In genomic region chr16:69754469-69755310, GRCh38 we compare ENCODE assay signal across 8 cellular contexts. TPM values are rescaled to one million over a fixed set of nuclear protein-coding genes. Genes with fewer than 3 reads are reported as not detected.
DNase-seq lines count a peak whose midpoint lies in the region; ATAC-seq and TF ChIP-seq lines count a peak whose summit lies in the region.

NOB1 (minus strand) TSS chr16:69754926; CDS start chr16:69754910, 16 bp downstream.

- DNase-seq in H4 (ENCODE audit: low spot score) (peak; percentile 94), LoVo (ENCODE audit: low spot score) (peak; percentile 98), RWPE2 (ENCODE audit: low spot score) (peak; percentile 92), fibroblast of pulmonary artery (ENCODE audit: low read depth) (peak; percentile 98)
- peak; percentile 97 for DNase-seq in activated T-helper 9 cell treated with anti-CD3 and anti-CD28 coated beads, Interleukin-2, amount 50 U/mL, for 16 hours (ENCODE audit: low read depth)

- no peaks in the 10 kb centered on the region for H3K27me3 ChIP-seq in RWPE2 (ENCODE audit: insufficient read depth, poor library complexity, severe bottlenecking)

- H3K4me3 Mint-ChIP-seq in nephron, result peak within 1 kb of the TSS; percentile 100
- peak within 1 kb of the TSS; percentile 100 for H3K4me3 Mint-ChIP-seq in stimulated activated naive CD8-positive, alpha-beta T cell treated with anti-CD3 and anti-CD28 coated beads, Interleukin-15, Interleukin-2, amounts not matched to agents 100 ng/mL and 50 ng/mL, for 24 hours

- H3K4me1 ChIP-seq in ES-I3 (ENCODE audit: insufficient read depth, low read length) (no peaks in the 10 kb centered on the region), RWPE2 (ENCODE audit: insufficient read depth, poor library complexity, severe bottlenecking) (no peaks in the 10 kb centered on the region)

- H3K36me3 ChIP-seq in ES-I3 (ENCODE audit: insufficient read depth, low read length), result peaks cover 19% of the 10 kb centered on the region
- H3K36me3 ChIP-seq in RWPE2 (ENCODE audit: low read depth), result peaks cover 29% of the 10 kb centered on the region

- peaks cover 15% of the 10 kb centered on the region for H3K4me1 Mint-ChIP-seq in nephron
- H3K4me1 Mint-ChIP-seq in stimulated activated naive CD8-positive, alpha-beta T cell treated with anti-CD3 and anti-CD28 coated beads, Interleukin-15, Interleukin-2, amounts not matched to agents 100 ng/mL and 50 ng/mL, for 24 hours (ENCODE audit: low read depth), result peaks cover 23% of the 10 kb centered on the region

- peak within 1 kb of the TSS; percentile 92 for H3K9ac ChIP-seq in ES-I3 (ENCODE audit: low read depth, low read length)

- H3K36me3 Mint-ChIP-seq in nephron (ENCODE audit: low read depth), result peaks cover 17% of the 10 kb centered on the region
- H3K36me3 Mint-ChIP-seq in stimulated activated naive CD8-positive, alpha-beta T cell treated with anti-CD3 and anti-CD28 coated beads, Interleukin-15, Interleukin-2, amounts not matched to agents 100 ng/mL and 50 ng/mL, for 24 hours (ENCODE audit: low read depth), result peaks cover 33% of the 10 kb centered on the region

- peak within 1 kb of the TSS; percentile 85 for H3K4me3 ChIP-seq in RWPE2 (ENCODE audit: severe bottlenecking)
- H3K4me3 ChIP-seq in fibroblast of pulmonary artery (replicated peaks; ENCODE audit: low read depth, low read length), result peak within 1 kb of the TSS; percentile 100

- H3K27me3 Mint-ChIP-seq in nephron (ENCODE audit: low read depth), result no peaks in the 10 kb centered on the region
- H3K27me3 Mint-ChIP-seq in stimulated activated naive CD8-positive, alpha-beta T cell treated with anti-CD3 and anti-CD28 coated beads, Interleukin-15, Interleukin-2, amounts not matched to agents 100 ng/mL and 50 ng/mL, for 24 hours, result no peaks in the 10 kb centered on the region

- H3K9me3 Mint-ChIP-seq in nephron, result no peaks in the 10 kb centered on the region
- no peaks in the 10 kb centered on the region for H3K9me3 Mint-ChIP-seq in stimulated activated naive CD8-positive, alpha-beta T cell treated with anti-CD3 and anti-CD28 coated beads, Interleukin-15, Interleukin-2, amounts not matched to agents 100 ng/mL and 50 ng/mL, for 24 hours

- TF ChIP-seq CTCF in RWPE2 (IDR thresholded peaks at IDR 0.05; ENCODE audit: poor library complexity, severe bottlenecking) (peak; percentile 99), fibroblast of pulmonary artery (IDR thresholded peaks at IDR 0.05; ENCODE audit: low read length, missing control alignments) (peak; percentile 95), nephron (IDR thresholded peaks at IDR 0.05; ENCODE audit: unreplicated experiment in 3 of 3) (peak; percentile 95 to 99 (median 98))

- ATAC-seq in RWPE2 (ENCODE audit: low read depth), result peak; percentile 97

- H3K9me3 ChIP-seq in ES-I3 (ENCODE audit: control insufficient read depth, insufficient read depth, low read length), result no peaks in the 10 kb centered on the region
- no peaks in the 10 kb centered on the region for H3K9me3 ChIP-seq in RWPE2 (ENCODE audit: severe bottlenecking)

- peak within 1 kb of the TSS; percentile 80 to 96 (median 95) for H3K27ac Mint-ChIP-seq in nephron
- H3K27ac Mint-ChIP-seq in stimulated activated naive CD8-positive, alpha-beta T cell treated with anti-CD3 and anti-CD28 coated beads, Interleukin-15, Interleukin-2, amounts not matched to agents 100 ng/mL and 50 ng/mL, for 24 hours, result peak within 1 kb of the TSS; percentile 100

- peak within 1 kb of the TSS; percentile 48 for H3K27ac ChIP-seq in RWPE2 (ENCODE audit: poor library complexity, severe bottlenecking)

RNA-seq across cellular contexts. Expression of gene NOB1, which starts in this region (rescaled TPM):
- 13.3 and 20.2 TPM in 2 replicates for total RNA-seq in H4 (2014; rRNA removed; shearing (Covaris generic))

Comparison
In these comparisons a context has a peak if more than half of its experiments do, and no peak if none do; other contexts are left out.
1. Peak in every context shown above with its lines: DNase-seq, ATAC-seq, H3K4me3 ChIP-seq and H3K27ac ChIP-seq.